ENCODE assay signal across 8 cellular contexts in genomic region chr16:88236229-88236628, GRCh38.
DNase-seq lines count a peak whose midpoint lies in the region; TF ChIP-seq lines count a peak whose summit lies in the region.
"Not testable (repeated sequence)": the region's sequence is repeated elsewhere in the genome, so short reads cannot be mapped to it uniquely, and the experiment has no call there.

No MANE protein-coding gene starts in this region.

- not testable (repeated sequence) for H4K91ac ChIP-seq in mesenchymal stem cell (ENCODE audit: low read length)

- H3K4me3 Mint-ChIP-seq in Calu3 (ENCODE audit: low read depth, unreplicated experiment), result peak overlapping the region; percentile 29
- not testable (repeated sequence) for H3K4me3 Mint-ChIP-seq in progenitor cell of endocrine pancreas (ENCODE audit: low read depth)

- peak overlapping the region in 1 of 2 experiments; percentile 62 for H3K18ac ChIP-seq in mesenchymal stem cell (ENCODE audit: low read depth in 1 of 2, low read length in 2 of 2)

- H3K36me3 ChIP-seq in mammary epithelial cell (ENCODE audit: insufficient read depth, low read length); mesenchymal stem cell (ENCODE audit: control insufficient read depth in 1 of 2, insufficient read depth in 2 of 2, low read depth in 1 of 2, low read length in 2 of 2); thyroid gland: not testable (repeated sequence)

- peak overlapping the region in 1 of 2 experiments; percentile 61 for H3K4ac ChIP-seq in mesenchymal stem cell (ENCODE audit: low read depth in 1 of 2, low read length in 2 of 2)

- H2AK5ac ChIP-seq in mesenchymal stem cell (ENCODE audit: low read length, severe bottlenecking), result not testable (repeated sequence)

- peak overlapping the region; percentile 15 for H2BK120ac ChIP-seq in mesenchymal stem cell (ENCODE audit: low read depth, low read length)

- H2BK12ac ChIP-seq in mesenchymal stem cell (ENCODE audit: low read length in 2 of 2), result not testable (repeated sequence)

- H2AFZ ChIP-seq in mammary epithelial cell (ENCODE audit: low read depth, low read length); mesenchymal stem cell (ENCODE audit: low read depth, low read length): not testable (repeated sequence)

- peak; percentile 66 for DNase-seq in Calu3
- DNase-seq in SIG-M5 treated with dmso at 0.1 percent for 504 hours (lab: John Stamatoyannopoulos, UW; ENCODE audit: unreplicated experiment), result peak; percentile 35
- peak; percentile 39 for DNase-seq in mammary epithelial cell
- peak; percentile 49 for DNase-seq in fibroblast of villous mesenchyme (ENCODE audit: low read depth)
- DNase-seq in mesenchymal stem cell, result peak; percentile 32
- DNase-seq in progenitor cell of endocrine pancreas (ENCODE audit: low spot score, unreplicated experiment), result not testable (repeated sequence)
- peak; percentile 37 to 41 for DNase-seq in thyroid gland

- not testable (repeated sequence) for H3K14ac ChIP-seq in mesenchymal stem cell (ENCODE audit: low read length in 2 of 2)

- H3K27ac ChIP-seq in mammary epithelial cell (ENCODE audit: insufficient read depth, low read depth, low read length); mesenchymal stem cell (ENCODE audit: low read length, poor library complexity, severe bottlenecking): not testable (repeated sequence)
- peak overlapping the region in 1 of 3 donors; percentile 17 for H3K27ac ChIP-seq in thyroid gland

- 44% methylated on average over 9 of the region's 9 CpGs for WGBS in mammary epithelial cell (ENCODE audit: low coverage, missing lambda C conversion rate)
- WGBS in mesenchymal stem cell, result 26% methylated on average over 3 of the region's 9 CpGs
- 45 to 48% methylated on average over 7 of the region's 9 CpGs for WGBS in thyroid gland, 2 donors

- peaks cover 35% of the 10 kb centered on the region for H3K36me3 Mint-ChIP-seq in Calu3 (ENCODE audit: insufficient read depth, unreplicated experiment)
- H3K36me3 Mint-ChIP-seq in progenitor cell of endocrine pancreas (ENCODE audit: insufficient read depth), result not testable (repeated sequence)

- peak; percentile 27; the same call in 1 of the 2 replicates for TF ChIP-seq EP300 in Ishikawa (IDR thresholded peaks at IDR 0.05; ENCODE audit: borderline replicate concordance)

- H3K4me1 Mint-ChIP-seq in Calu3 (ENCODE audit: low read depth, unreplicated experiment), result peaks cover 46% of the 10 kb centered on the region
- peaks cover 16% of the 10 kb centered on the region for H3K4me1 Mint-ChIP-seq in progenitor cell of endocrine pancreas (ENCODE audit: low read depth)

- not testable (repeated sequence) for H3K4me3 ChIP-seq in mammary epithelial cell (replicated peaks in 1 of 3; ENCODE audit: insufficient read depth in 1 of 3, low read depth in 2 of 3, low read length in 3 of 3); fibroblast of villous mesenchyme (ENCODE audit: low read depth, low read length); mesenchymal stem cell (ENCODE audit: insufficient read depth in 1 of 2, low read depth in 1 of 2, low read length in 2 of 2); thyroid gland (replicated peaks in 1 of 3)

- in situ Hi-C loops in mammary epithelial cell (cut with MboI; ENCODE audit: low sequenced_read_pairs in 2 of 2), result not testable (repeated sequence)

- H3K27ac Mint-ChIP-seq in Calu3 (ENCODE audit: unreplicated experiment) (peak overlapping the region; percentile 92), progenitor cell of endocrine pancreas (peak overlapping the region; percentile 84)

- not testable (repeated sequence) for H3K23ac ChIP-seq in mesenchymal stem cell (ENCODE audit: low read length in 2 of 2)

- not testable (repeated sequence) for BruUV-seq in Calu3 (replicated peaks; lab: Mats Ljungman, UMichigan); mammary epithelial cell (replicated peaks; lab: Mats Ljungman, UMichigan)

- H4K20me1 ChIP-seq in mammary epithelial cell (ENCODE audit: insufficient read depth, low read length), result not testable (repeated sequence)

- not testable (repeated sequence) for H3K9me3 ChIP-seq in mammary epithelial cell (replicated peaks; ENCODE audit: insufficient read depth, low read length); mesenchymal stem cell (ENCODE audit: control insufficient read depth, low read length); thyroid gland

- not testable (repeated sequence) for H3K79me1 ChIP-seq in mesenchymal stem cell (replicated peaks; ENCODE audit: low read length, poor library complexity, severe bottlenecking)

- TF ChIP-seq CTCF in Calu3 (IDR thresholded peaks at IDR 0.05; ENCODE audit: unreplicated experiment); mammary epithelial cell (conservative IDR thresholded peaks at IDR 0.05 in 1 of 2, IDR thresholded peaks at IDR 0.05 in 1 of 2; ENCODE audit: extremely low read depth in 1 of 2, insufficient read depth in 1 of 2, low read depth in 1 of 2, low read length in 2 of 2); fibroblast of villous mesenchyme (IDR thresholded peaks at IDR 0.05; ENCODE audit: insufficient read depth, low read depth, low read length); progenitor cell of endocrine pancreas (IDR thresholded peaks at IDR 0.05; ENCODE audit: unreplicated experiment); thyroid gland (IDR thresholded peaks at IDR 0.05): not testable (repeated sequence)

- not testable (repeated sequence) for H3K27me3 ChIP-seq in mammary epithelial cell (ENCODE audit: insufficient read depth, low read length); mesenchymal stem cell (ENCODE audit: control insufficient read depth in 1 of 2, insufficient read depth in 1 of 2, low read length in 2 of 2); thyroid gland

- dilution Hi-C loops in mammary epithelial cell (cut with HindIII; ENCODE audit: low sequenced_read_pairs), result not testable (repeated sequence)

- not testable (repeated sequence) for H3K4me2 ChIP-seq in mammary epithelial cell (ENCODE audit: insufficient read depth, low read depth, low read length); mesenchymal stem cell (ENCODE audit: low read length, poor library complexity, severe bottlenecking)

- H3K27me3 Mint-ChIP-seq in Calu3 (ENCODE audit: unreplicated experiment); progenitor cell of endocrine pancreas: not testable (repeated sequence)

- H2BK5ac ChIP-seq in mesenchymal stem cell (ENCODE audit: low read depth, low read length, poor library complexity, severe bottlenecking), result not testable (repeated sequence)

- CTCF ChIA-PET in Calu3 (lab: Charles Lee); mammary epithelial cell (lab: Charles Lee; ENCODE audit: low non-redundant PET): not testable (repeated sequence)

- not testable (repeated sequence) for TF ChIP-seq POLR2A in thyroid gland (IDR thresholded peaks at IDR 0.05)

- TF ChIP-seq RAD21 in Ishikawa (IDR thresholded peaks at IDR 0.05; ENCODE audit: low read depth), result not testable (repeated sequence)

- H3K79me2 ChIP-seq in mammary epithelial cell (ENCODE audit: insufficient read depth, low read length), result not testable (repeated sequence)

- not testable (repeated sequence) for H3K9ac ChIP-seq in mammary epithelial cell (ENCODE audit: insufficient read depth, low read length); mesenchymal stem cell (ENCODE audit: low read length)

- H4K8ac ChIP-seq in mesenchymal stem cell (ENCODE audit: low read length), result peak overlapping the region; percentile 49

- intact Hi-C loops in Calu3 (cut with micrococcal nuclease; ENCODE audit: unreplicated experiment); mammary epithelial cell (cut with micrococcal nuclease); thyroid gland (cut with DNase I): not testable (repeated sequence)

- H3K4me1 ChIP-seq in mammary epithelial cell (ENCODE audit: insufficient read depth, low read length) (peaks cover 37% of the 10 kb centered on the region), mesenchymal stem cell (ENCODE audit: control insufficient read depth, insufficient read depth, low read depth, low read length) (peaks cover 23% of the 10 kb centered on the region), thyroid gland (peaks cover 7 to 43% of the 10 kb centered on the region in 2 donors)

- H2BK15ac ChIP-seq in mesenchymal stem cell (ENCODE audit: low read depth, poor library complexity, severe bottlenecking), result not testable (repeated sequence)

- H3K9me3 Mint-ChIP-seq in Calu3 (ENCODE audit: low read depth, unreplicated experiment); progenitor cell of endocrine pancreas (ENCODE audit: low read depth): not testable (repeated sequence)

TF ChIP-seq in Ishikawa, 13 proteins besides CTCF, POLR2A, EP300 and RAD21:
- TF ChIP-seq TEAD4 (IDR thresholded peaks at IDR 0.05), result peak; percentile 57
- TF ChIP-seq NFIC (IDR thresholded peaks at IDR 0.05), result peak; percentile 41; the same call in 1 of the 2 replicates
- TF ChIP-seq TCF12 (IDR thresholded peaks at IDR 0.05; ENCODE audit: low read depth), result 0 out of 2 replicates have a peak, but pooled peaks have one; percentile 30
TF ChIP-seq in Ishikawa: peak in this region for 3; not testable (repeated sequence) for 10.
